In genomic region chr17:75688209-75688771, GRCh38 we compare ENCODE assay signal across 8 cellular contexts. TPM values are rescaled to one million over a fixed set of nuclear protein-coding genes. Genes with fewer than 3 reads are reported as not detected.
DNase-seq lines count a peak whose midpoint lies in the region; ATAC-seq, FAIRE-seq and TF ChIP-seq lines count a peak whose summit lies in the region.

No MANE protein-coding gene starts in this region.

- no peak overlapping the region for H3K4me2 ChIP-seq in H9 (ENCODE audit: insufficient read depth, insufficient read length, low read length)

- H3K27me3 ChIP-seq in H9 (ENCODE audit: insufficient read depth, low read length) = no peaks in the 10 kb centered on the region
- H3K27me3 ChIP-seq in small intestine (ENCODE audit: control insufficient read depth in 2 of 2, insufficient read depth in 2 of 2, low read length in 2 of 2) = no peaks in the 10 kb centered on the region

- no peak overlapping the region for H4K8ac ChIP-seq in H9 (replicated peaks; ENCODE audit: insufficient read length, low read depth, low read length)

- H3T11ph ChIP-seq in H9 (ENCODE audit: low read length) = no peak overlapping the region

- H3K9me3 Mint-ChIP-seq in H9 = no peaks in the 10 kb centered on the region
- H3K9me3 Mint-ChIP-seq in T-helper 2 cell treated with Interferon-gamma antibody and Interleukin-4, amounts not matched to agents 5 μg/mL and 100 μg/mL, for 36 hours = no peaks in the 10 kb centered on the region

- H3K9ac ChIP-seq in H9 (ENCODE audit: extremely low read depth, insufficient read length, low read length) = no peak overlapping the region

- no peaks in the 10 kb centered on the region for H3K79me1 ChIP-seq in H9 (ENCODE audit: insufficient read depth, low read depth, low read length, poor library complexity, severe bottlenecking)

- peaks cover 2% of the 10 kb centered on the region in 2 donors for H3K36me3 ChIP-seq in small intestine (ENCODE audit: control insufficient read depth in 2 of 2, insufficient read depth in 2 of 2, low read length in 2 of 2)

- DNase-seq in H9 (no peak), small intestine (no peak), NCI-H2081 (lab: John Stamatoyannopoulos, UW) (no peak), NCI-H2171 (lab: John Stamatoyannopoulos, UW) (no peak), NCI-H1417 treated with DMSO at 0.1 percent for 48 hours (lab: John Stamatoyannopoulos, UW) (no peak)
- peak; percentile 35 for DNase-seq in T-helper 2 cell treated with Interferon-gamma antibody and Interleukin-4, amounts not matched to agents 5 μg/mL and 100 μg/mL, for 36 hours (ENCODE audit: low spot score)

- no peak overlapping the region for H3K14ac ChIP-seq in H9 (ENCODE audit: insufficient read depth, low read length)

- H4K20me1 ChIP-seq in H9 (ENCODE audit: control insufficient read depth, insufficient read depth, insufficient read length) = no peaks in the 10 kb centered on the region

- H3K4me1 ChIP-seq in H9 (ENCODE audit: insufficient read depth, low read length) = no peaks in the 10 kb centered on the region
- H3K4me1 ChIP-seq in small intestine (ENCODE audit: control insufficient read depth in 2 of 2, insufficient read depth in 1 of 2, low read depth in 1 of 2, low read length in 1 of 2) = peaks cover 11 to 31% of the 10 kb centered on the region in 2 donors

- no peak overlapping the region for H2BK120ac ChIP-seq in H9 (ENCODE audit: low read depth, low read length, poor library complexity, severe bottlenecking)

- H3K23ac ChIP-seq in H9 (ENCODE audit: insufficient read length, low read depth, low read length) = no peak overlapping the region

- H3K27ac ChIP-seq in H9 (ENCODE audit: insufficient read length, low read depth, low read length) = no peak overlapping the region
- H3K27ac ChIP-seq in small intestine (ENCODE audit: low read depth in 1 of 2, low read length in 1 of 2) = peak overlapping the region; percentile 17 to 30

- H3K18ac ChIP-seq in H9 (ENCODE audit: insufficient read length, low read depth, low read length) = no peak overlapping the region

- H2BK20ac ChIP-seq in H9 (ENCODE audit: low read depth, low read length, poor library complexity, severe bottlenecking) = no peak overlapping the region

- H3K27ac Mint-ChIP-seq in H9 = peak overlapping the region; percentile 64 to 79 (median 77)
- peak overlapping the region; percentile 84 for H3K27ac Mint-ChIP-seq in T-helper 2 cell treated with Interferon-gamma antibody and Interleukin-4, amounts not matched to agents 5 μg/mL and 100 μg/mL, for 36 hours

- H3K4ac ChIP-seq in H9 (ENCODE audit: low read depth, low read length) = no peak overlapping the region

- no peak overlapping the region for H4K5ac ChIP-seq in H9 (ENCODE audit: insufficient read length, low read depth, low read length)

- ATAC-seq in esophagus mucosa (peak; percentile 2), GM19467 (IDR thresholded peaks at IDR 0.05; ENCODE audit: unreplicated experiment) (no peak)

- no peak overlapping the region for H2BK15ac ChIP-seq in H9 (ENCODE audit: low read depth, low read length)

- no peak for TF ChIP-seq CTCF in H9 (conservative IDR thresholded peaks at IDR 0.05)

- H3K56ac ChIP-seq in H9 (ENCODE audit: insufficient read length, low read depth, low read length) = no peak overlapping the region

- H2AK5ac ChIP-seq in H9 (ENCODE audit: insufficient read length, low read length) = no peak overlapping the region

- H3K9me3 ChIP-seq in H9 (ENCODE audit: control insufficient read depth, low read depth, low read length) (no peaks in the 10 kb centered on the region), small intestine (ENCODE audit: control insufficient read depth, low read depth) (no peaks in the 10 kb centered on the region)

- no peak overlapping the region for H3K4me3 Mint-ChIP-seq in H9
- H3K4me3 Mint-ChIP-seq in T-helper 2 cell treated with Interferon-gamma antibody and Interleukin-4, amounts not matched to agents 5 μg/mL and 100 μg/mL, for 36 hours = peak overlapping the region; percentile 5

- H2AFZ ChIP-seq in H9 (ENCODE audit: low read length) = no peak overlapping the region

- no peak overlapping the region for H3K4me3 ChIP-seq in small intestine (ENCODE audit: low read depth in 1 of 2, low read length in 2 of 2)

- H2BK12ac ChIP-seq in H9 (ENCODE audit: insufficient read length, low read depth, low read length) = no peak overlapping the region

- peaks cover 0 to 9% (median 8%) of the 10 kb centered on the region in 3 experiments; a peak in 4 of 7 replicates for H3K36me3 Mint-ChIP-seq in H9 (ENCODE audit: insufficient read depth in 1 of 3, low read depth in 3 of 3)
- peaks cover 24% of the 10 kb centered on the region for H3K36me3 Mint-ChIP-seq in T-helper 2 cell treated with Interferon-gamma antibody and Interleukin-4, amounts not matched to agents 5 μg/mL and 100 μg/mL, for 36 hours (ENCODE audit: low read depth)

- H4K91ac ChIP-seq in H9 (ENCODE audit: insufficient read length, low read depth, low read length) = no peak overlapping the region

- H3K23me2 ChIP-seq in H9 (ENCODE audit: insufficient read length, low read depth, low read length, poor library complexity, severe bottlenecking) = no peaks in the 10 kb centered on the region

- FAIRE-seq in small intestine (lab: Jason Lieb, UNC) = no peak

- no peaks in the 10 kb centered on the region for H3K27me3 Mint-ChIP-seq in H9 (ENCODE audit: low read depth)
- no peaks in the 10 kb centered on the region for H3K27me3 Mint-ChIP-seq in T-helper 2 cell treated with Interferon-gamma antibody and Interleukin-4, amounts not matched to agents 5 μg/mL and 100 μg/mL, for 36 hours (ENCODE audit: low read depth)

- no CpG with 5 or more reads among the region's 11 CpGs for WGBS in H9 (ENCODE audit: extremely low coverage, insufficient read length, low lambda C conversion rate)
- 64 to 78% (median 70%) methylated on average over 11 of the region's 11 CpGs for WGBS in small intestine, 3 donors

- H3K4me1 Mint-ChIP-seq in H9 = peaks cover 18 to 32% of the 10 kb centered on the region in 2 experiments
- H3K4me1 Mint-ChIP-seq in T-helper 2 cell treated with Interferon-gamma antibody and Interleukin-4, amounts not matched to agents 5 μg/mL and 100 μg/mL, for 36 hours (ENCODE audit: low read depth) = peaks cover 36% of the 10 kb centered on the region

- no peak overlapping the region for H2BK5ac ChIP-seq in H9 (ENCODE audit: insufficient read length, low read length)

- H3K79me2 ChIP-seq in H9 (ENCODE audit: insufficient read depth, low read length) = peaks cover 1% of the 10 kb centered on the region; the same call in 1 of the 2 replicates

RNA-seq across cellular contexts. Expression of gene SAP30BP, which starts 21.2 kb away (rescaled TPM):
- total RNA-seq in H9 (2021) (82.6 and 89.7 TPM in 2 replicates), esophagus mucosa (46.3 TPM)
- polyA plus RNA-seq in small intestine = 10 to 100 TPM; 52.6 to 92.7 (median 83.2) TPM

RNA-seq across cellular contexts. Expression of gene RECQL5, which starts 21.3 kb away (rescaled TPM):
- total RNA-seq in H9 (2021) = 40.0 and 40.1 TPM in 2 replicates
- 36.6 TPM for total RNA-seq in esophagus mucosa
- polyA plus RNA-seq in small intestine = 10 to 100 TPM; 14.6 to 20.2 (median 15.7) TPM

RNA-seq across cellular contexts. Expression of gene ITGB4, which starts 33.0 kb away (rescaled TPM):
- 3.9 and 5.3 TPM in 2 replicates for total RNA-seq in H9 (2021)
- total RNA-seq in esophagus mucosa = 134 TPM
- 100 to 1,000 TPM; 100 to 288 (median 210) TPM for polyA plus RNA-seq in small intestine

RNA-seq across cellular contexts. Expression of gene SMIM5, which starts 55.1 kb away (rescaled TPM):
- 0.20 and 0.24 TPM in 2 replicates for total RNA-seq in H9 (2021)
- total RNA-seq in esophagus mucosa = 10.1 TPM
- 100 to 1,000 TPM in 1 of 3 donors, 10 to 100 TPM in 2; 11.1 to 114 (median 94.6) TPM for polyA plus RNA-seq in small intestine

Comparison
In these comparisons a context has a peak if more than half of its experiments do, and no peak if none do; other contexts are left out.
1. RNA of gene ITGB4, which starts 33.0 kb away (total RNA-seq): 134 TPM in esophagus mucosa (single experiment); 3.9 to 5.3 TPM in H9; every median in the first group is over 10 times any median in the second.